In genomic region chr16:77332792-77333191, GRCh38 we compare ENCODE assay signal across 1 cellular context.
TF ChIP-seq lines count a peak whose summit lies in the region.

No MANE protein-coding gene starts in this region.

TF ChIP-seq in GM23338, 12 proteins besides CTCF, POLR2A, EP300 and RAD21 (continued from another document):
- TF ChIP-seq STAT1 (IDR thresholded peaks at IDR 0.05; ENCODE audit: unreplicated experiment) (no peak), ZNF331 (CRISPR knock-in tag; IDR thresholded peaks at IDR 0.05; ENCODE audit: low read depth) (no peak), ZNF114 (CRISPR knock-in tag; IDR thresholded peaks at IDR 0.05) (no peak), EZH2 (IDR thresholded peaks at IDR 0.05; ENCODE audit: low read depth, unreplicated experiment) (no peak)
- TF ChIP-seq, protein P1, sequence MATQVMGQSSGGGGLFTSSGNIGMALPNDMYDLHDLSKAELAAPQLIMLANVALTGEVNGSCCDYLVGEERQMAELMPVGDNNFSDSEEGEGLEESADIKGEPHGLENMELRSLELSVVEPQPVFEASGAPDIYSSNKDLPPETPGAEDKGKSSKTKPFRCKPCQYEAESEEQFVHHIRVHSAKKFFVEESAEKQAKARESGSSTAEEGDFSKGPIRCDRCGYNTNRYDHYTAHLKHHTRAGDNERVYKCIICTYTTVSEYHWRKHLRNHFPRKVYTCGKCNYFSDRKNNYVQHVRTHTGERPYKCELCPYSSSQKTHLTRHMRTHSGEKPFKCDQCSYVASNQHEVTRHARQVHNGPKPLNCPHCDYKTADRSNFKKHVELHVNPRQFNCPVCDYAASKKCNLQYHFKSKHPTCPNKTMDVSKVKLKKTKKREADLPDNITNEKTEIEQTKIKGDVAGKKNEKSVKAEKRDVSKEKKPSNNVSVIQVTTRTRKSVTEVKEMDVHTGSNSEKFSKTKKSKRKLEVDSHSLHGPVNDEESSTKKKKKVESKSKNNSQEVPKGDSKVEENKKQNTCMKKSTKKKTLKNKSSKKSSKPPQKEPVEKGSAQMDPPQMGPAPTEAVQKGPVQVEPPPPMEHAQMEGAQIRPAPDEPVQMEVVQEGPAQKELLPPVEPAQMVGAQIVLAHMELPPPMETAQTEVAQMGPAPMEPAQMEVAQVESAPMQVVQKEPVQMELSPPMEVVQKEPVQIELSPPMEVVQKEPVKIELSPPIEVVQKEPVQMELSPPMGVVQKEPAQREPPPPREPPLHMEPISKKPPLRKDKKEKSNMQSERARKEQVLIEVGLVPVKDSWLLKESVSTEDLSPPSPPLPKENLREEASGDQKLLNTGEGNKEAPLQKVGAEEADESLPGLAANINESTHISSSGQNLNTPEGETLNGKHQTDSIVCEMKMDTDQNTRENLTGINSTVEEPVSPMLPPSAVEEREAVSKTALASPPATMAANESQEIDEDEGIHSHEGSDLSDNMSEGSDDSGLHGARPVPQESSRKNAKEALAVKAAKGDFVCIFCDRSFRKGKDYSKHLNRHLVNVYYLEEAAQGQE (IDR thresholded peaks at IDR 0.05; ENCODE audit: unreplicated experiment) = no peak
TF ChIP-seq in GM23338: peak in this region for 0.
